ENCODE assay signal across 1 cellular context in the genomic region with DNA sequence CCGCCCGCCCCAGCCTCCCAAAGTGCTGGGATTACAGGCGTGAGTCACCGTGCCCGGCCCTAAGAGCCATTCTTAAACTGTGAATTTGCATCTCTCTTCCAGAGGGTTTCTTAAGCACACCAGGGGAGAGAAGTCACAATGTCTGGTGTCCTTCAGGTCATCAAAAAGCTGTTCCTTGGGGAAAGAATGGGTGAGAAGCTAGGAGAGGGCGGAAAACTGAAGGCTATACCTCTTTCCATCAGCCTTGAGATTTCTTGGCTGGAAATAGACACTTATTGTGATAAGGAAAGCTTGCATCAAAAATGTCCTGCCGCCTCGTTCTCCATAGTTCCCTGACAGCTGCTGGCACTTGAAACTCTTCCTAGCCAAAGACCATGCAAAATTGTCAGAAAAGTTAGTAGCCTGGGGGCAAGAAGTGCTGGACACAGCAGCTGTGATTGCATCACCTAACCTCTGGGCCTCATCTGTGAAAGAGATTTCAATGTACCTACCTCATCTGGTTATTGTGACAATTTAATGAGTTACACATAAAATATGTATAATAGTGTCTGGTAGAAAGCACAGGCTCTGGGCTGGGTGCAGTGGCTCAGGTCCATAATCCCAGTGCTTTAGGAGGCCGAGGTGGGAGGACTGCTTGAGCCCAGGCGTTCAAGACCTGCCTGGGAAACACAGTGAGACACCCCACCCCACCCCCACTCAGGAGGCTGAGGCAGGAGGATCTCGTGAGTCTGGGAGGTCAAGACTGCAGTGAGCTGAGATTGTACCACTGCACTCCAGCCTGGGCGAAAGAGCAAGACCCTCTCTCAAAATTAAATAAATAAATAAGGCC.
TF ChIP-seq lines count a peak whose summit lies in the region.

No MANE protein-coding gene starts in this region.

TF ChIP-seq in H1, 55 proteins besides CTCF, POLR2A, EP300 and RAD21:
- TF ChIP-seq CEBPB (IDR thresholded peaks at IDR 0.05; ENCODE audit: low read depth, low read length) (peak; percentile 74), CTBP2 (IDR thresholded peaks at IDR 0.05; ENCODE audit: borderline replicate concordance, insufficient read depth, insufficient read length, low read length) (no peak), EZH2 (IDR thresholded peaks at IDR 0.05; ENCODE audit: low read depth, low read length, severe bottlenecking) (no peak)
- TF ChIP-seq, protein P1, sequence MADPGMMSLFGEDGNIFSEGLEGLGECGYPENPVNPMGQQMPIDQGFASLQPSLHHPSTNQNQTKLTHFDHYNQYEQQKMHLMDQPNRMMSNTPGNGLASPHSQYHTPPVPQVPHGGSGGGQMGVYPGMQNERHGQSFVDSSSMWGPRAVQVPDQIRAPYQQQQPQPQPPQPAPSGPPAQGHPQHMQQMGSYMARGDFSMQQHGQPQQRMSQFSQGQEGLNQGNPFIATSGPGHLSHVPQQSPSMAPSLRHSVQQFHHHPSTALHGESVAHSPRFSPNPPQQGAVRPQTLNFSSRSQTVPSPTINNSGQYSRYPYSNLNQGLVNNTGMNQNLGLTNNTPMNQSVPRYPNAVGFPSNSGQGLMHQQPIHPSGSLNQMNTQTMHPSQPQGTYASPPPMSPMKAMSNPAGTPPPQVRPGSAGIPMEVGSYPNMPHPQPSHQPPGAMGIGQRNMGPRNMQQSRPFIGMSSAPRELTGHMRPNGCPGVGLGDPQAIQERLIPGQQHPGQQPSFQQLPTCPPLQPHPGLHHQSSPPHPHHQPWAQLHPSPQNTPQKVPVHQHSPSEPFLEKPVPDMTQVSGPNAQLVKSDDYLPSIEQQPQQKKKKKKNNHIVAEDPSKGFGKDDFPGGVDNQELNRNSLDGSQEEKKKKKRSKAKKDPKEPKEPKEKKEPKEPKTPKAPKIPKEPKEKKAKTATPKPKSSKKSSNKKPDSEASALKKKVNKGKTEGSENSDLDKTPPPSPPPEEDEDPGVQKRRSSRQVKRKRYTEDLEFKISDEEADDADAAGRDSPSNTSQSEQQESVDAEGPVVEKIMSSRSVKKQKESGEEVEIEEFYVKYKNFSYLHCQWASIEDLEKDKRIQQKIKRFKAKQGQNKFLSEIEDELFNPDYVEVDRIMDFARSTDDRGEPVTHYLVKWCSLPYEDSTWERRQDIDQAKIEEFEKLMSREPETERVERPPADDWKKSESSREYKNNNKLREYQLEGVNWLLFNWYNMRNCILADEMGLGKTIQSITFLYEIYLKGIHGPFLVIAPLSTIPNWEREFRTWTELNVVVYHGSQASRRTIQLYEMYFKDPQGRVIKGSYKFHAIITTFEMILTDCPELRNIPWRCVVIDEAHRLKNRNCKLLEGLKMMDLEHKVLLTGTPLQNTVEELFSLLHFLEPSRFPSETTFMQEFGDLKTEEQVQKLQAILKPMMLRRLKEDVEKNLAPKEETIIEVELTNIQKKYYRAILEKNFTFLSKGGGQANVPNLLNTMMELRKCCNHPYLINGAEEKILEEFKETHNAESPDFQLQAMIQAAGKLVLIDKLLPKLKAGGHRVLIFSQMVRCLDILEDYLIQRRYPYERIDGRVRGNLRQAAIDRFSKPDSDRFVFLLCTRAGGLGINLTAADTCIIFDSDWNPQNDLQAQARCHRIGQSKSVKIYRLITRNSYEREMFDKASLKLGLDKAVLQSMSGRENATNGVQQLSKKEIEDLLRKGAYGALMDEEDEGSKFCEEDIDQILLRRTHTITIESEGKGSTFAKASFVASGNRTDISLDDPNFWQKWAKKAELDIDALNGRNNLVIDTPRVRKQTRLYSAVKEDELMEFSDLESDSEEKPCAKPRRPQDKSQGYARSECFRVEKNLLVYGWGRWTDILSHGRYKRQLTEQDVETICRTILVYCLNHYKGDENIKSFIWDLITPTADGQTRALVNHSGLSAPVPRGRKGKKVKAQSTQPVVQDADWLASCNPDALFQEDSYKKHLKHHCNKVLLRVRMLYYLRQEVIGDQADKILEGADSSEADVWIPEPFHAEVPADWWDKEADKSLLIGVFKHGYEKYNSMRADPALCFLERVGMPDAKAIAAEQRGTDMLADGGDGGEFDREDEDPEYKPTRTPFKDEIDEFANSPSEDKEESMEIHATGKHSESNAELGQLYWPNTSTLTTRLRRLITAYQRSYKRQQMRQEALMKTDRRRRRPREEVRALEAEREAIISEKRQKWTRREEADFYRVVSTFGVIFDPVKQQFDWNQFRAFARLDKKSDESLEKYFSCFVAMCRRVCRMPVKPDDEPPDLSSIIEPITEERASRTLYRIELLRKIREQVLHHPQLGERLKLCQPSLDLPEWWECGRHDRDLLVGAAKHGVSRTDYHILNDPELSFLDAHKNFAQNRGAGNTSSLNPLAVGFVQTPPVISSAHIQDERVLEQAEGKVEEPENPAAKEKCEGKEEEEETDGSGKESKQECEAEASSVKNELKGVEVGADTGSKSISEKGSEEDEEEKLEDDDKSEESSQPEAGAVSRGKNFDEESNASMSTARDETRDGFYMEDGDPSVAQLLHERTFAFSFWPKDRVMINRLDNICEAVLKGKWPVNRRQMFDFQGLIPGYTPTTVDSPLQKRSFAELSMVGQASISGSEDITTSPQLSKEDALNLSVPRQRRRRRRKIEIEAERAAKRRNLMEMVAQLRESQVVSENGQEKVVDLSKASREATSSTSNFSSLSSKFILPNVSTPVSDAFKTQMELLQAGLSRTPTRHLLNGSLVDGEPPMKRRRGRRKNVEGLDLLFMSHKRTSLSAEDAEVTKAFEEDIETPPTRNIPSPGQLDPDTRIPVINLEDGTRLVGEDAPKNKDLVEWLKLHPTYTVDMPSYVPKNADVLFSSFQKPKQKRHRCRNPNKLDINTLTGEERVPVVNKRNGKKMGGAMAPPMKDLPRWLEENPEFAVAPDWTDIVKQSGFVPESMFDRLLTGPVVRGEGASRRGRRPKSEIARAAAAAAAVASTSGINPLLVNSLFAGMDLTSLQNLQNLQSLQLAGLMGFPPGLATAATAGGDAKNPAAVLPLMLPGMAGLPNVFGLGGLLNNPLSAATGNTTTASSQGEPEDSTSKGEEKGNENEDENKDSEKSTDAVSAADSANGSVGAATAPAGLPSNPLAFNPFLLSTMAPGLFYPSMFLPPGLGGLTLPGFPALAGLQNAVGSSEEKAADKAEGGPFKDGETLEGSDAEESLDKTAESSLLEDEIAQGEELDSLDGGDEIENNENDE (IDR thresholded peaks at IDR 0.05; ENCODE audit: insufficient replicate concordance, low read length): no peak
TF ChIP-seq in H1: peak in this region for 1.
